ENCODE assay signal across 24 cellular contexts in the genomic region with DNA sequence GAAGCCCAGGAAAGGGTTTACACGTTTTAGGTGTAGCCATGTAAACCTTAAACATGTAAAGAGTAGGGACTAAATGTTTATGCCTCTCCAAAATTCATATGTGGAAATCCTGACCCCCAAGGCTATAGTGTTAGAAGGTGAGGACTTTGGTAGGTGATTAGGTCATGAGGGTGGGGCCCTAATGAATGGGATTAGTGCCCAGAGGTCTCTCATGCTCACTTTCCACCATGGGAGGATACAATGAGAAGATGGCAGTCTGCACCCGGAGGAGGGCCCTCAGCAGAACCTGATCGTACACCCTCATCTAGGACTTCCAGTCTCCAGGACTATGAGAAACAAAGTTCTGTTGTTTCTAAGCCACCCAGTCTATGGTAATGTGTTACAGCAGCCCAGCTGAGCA.
DNase-seq lines count a peak whose midpoint lies in the region; ATAC-seq and TF ChIP-seq lines count a peak whose summit lies in the region.
"Had no signal": no experiment of that assay in that cellular context is flagged by ENCODE, and none has a peak within 500 bp of the region (broad histone marks: within the 10 kb centered on the region; RNA-seq: fewer than 3 reads in every experiment).

No MANE protein-coding gene starts in this region.

- H3K27me3 ChIP-seq in Karpas-422 (ENCODE audit: low read length), result no peaks in the 10 kb centered on the region
- H3K27me3 ChIP-seq: BE2C, BLaER1 had no signal

- no peak for ATAC-seq in HG02642 (IDR thresholded peaks at IDR 0.05; ENCODE audit: poor library complexity, unreplicated experiment)
- ATAC-seq: GM12878 had no signal

- no peaks in the 10 kb centered on the region; the same call in 1 of the 2 replicates for H4K20me1 ChIP-seq in Karpas-422 (ENCODE audit: insufficient read depth, low read depth, low read length)
- H4K20me1 ChIP-seq: BLaER1 had no signal

- peaks cover 4% of the 10 kb centered on the region for H3K9me3 Mint-ChIP-seq in osteocyte (ENCODE audit: unreplicated experiment)

- H3K36me3 Mint-ChIP-seq in osteocyte (ENCODE audit: unreplicated experiment), result no peaks in the 10 kb centered on the region
- H3K36me3 Mint-ChIP-seq: CD14-positive monocyte; CD4-positive, CD25-positive, alpha-beta regulatory T cell had no signal

- no peak overlapping the region for H2AFZ ChIP-seq in Karpas-422 (ENCODE audit: low read length)

- no peaks in the 10 kb centered on the region for H3K4me1 ChIP-seq in Karpas-422 (ENCODE audit: low read length)
- H3K4me1 ChIP-seq: BE2C, BLaER1 had no signal

- no peaks in the 10 kb centered on the region for H3K79me2 ChIP-seq in Karpas-422 (ENCODE audit: low read length)

- H3K9me2 ChIP-seq in Karpas-422 (replicated peaks; ENCODE audit: insufficient read depth, low read length), result no peaks in the 10 kb centered on the region

- no peaks in the 10 kb centered on the region for H3K36me3 ChIP-seq in Karpas-422 (ENCODE audit: insufficient read depth, low read length)
- H3K36me3 ChIP-seq: BE2C, BLaER1 had no signal

- H3K27me3 Mint-ChIP-seq in osteocyte (ENCODE audit: unreplicated experiment), result no peaks in the 10 kb centered on the region

- no peak overlapping the region for H3K4me2 ChIP-seq in Karpas-422 (ENCODE audit: low read depth, low read length, poor library complexity, severe bottlenecking)
- H3K4me2 ChIP-seq: BLaER1 had no signal

- no peak for TF ChIP-seq CTCF in osteocyte (IDR thresholded peaks at IDR 0.05)

- no peak overlapping the region for H3K4me3 Mint-ChIP-seq in osteocyte (ENCODE audit: unreplicated experiment)
- H3K4me3 Mint-ChIP-seq: CD14-positive monocyte; CD4-positive, alpha-beta memory T cell; CD4-positive, CD25-positive, alpha-beta regulatory T cell; CD8-positive, alpha-beta memory T cell had no signal

- H3K27ac Mint-ChIP-seq in osteocyte (ENCODE audit: unreplicated experiment), result no peak overlapping the region
- H3K27ac Mint-ChIP-seq: CD14-positive monocyte; CD4-positive, alpha-beta memory T cell; CD4-positive, CD25-positive, alpha-beta regulatory T cell; CD8-positive, alpha-beta memory T cell had no signal

- no peak overlapping the region for H3K9ac ChIP-seq in Karpas-422 (ENCODE audit: low read length)
- H3K9ac ChIP-seq: BLaER1 had no signal

- H3K4me1 Mint-ChIP-seq in osteocyte (ENCODE audit: unreplicated experiment), result no peaks in the 10 kb centered on the region
- H3K4me1 Mint-ChIP-seq: CD14-positive monocyte; CD4-positive, alpha-beta memory T cell; CD4-positive, CD25-positive, alpha-beta regulatory T cell; CD8-positive, alpha-beta memory T cell had no signal

- no peak overlapping the region for H3K4me3 ChIP-seq in Karpas-422 (ENCODE audit: low read length)
- H3K4me3 ChIP-seq: BLaER1, GM12878 had no signal

- no peak overlapping the region for H3K27ac ChIP-seq in Karpas-422 (ENCODE audit: low read length)
- H3K27ac ChIP-seq: BLaER1 had no signal

- DNase-seq in Karpas-422, result peak; percentile 7
- DNase-seq in ecto neural progenitor cell (ENCODE audit: low spot score), result peak; percentile 7
- DNase-seq in osteocyte (ENCODE audit: extremely low spot score, unreplicated experiment), result peak; percentile 44
- DNase-seq in cerebellar nuclear complex (lab: John Stamatoyannopoulos, UW), result no peak
- DNase-seq in NCI-H82 (lab: John Stamatoyannopoulos, UW), result no peak
- DNase-seq: 8988T; ACHN; BE2C; C1 segment of cervical spinal cord; CD4-positive, alpha-beta memory T cell; CD4-positive, CD25-positive, alpha-beta regulatory T cell; CD8-positive, alpha-beta memory T cell; COR-L47; DMS 273 treated with DMSO at 0.1 percent for 48 hours; DMS153; DMS53; DMS79; DND-41; EL; GDM1 had no signal

- no peaks in the 10 kb centered on the region for H3K9me3 ChIP-seq in Karpas-422 (ENCODE audit: low read length)
- H3K9me3 ChIP-seq: BE2C, BLaER1 had no signal

Comparison
In these comparisons a context has a peak if more than half of its experiments do, and no peak if none do; other contexts are left out.
1. DNase-seq: peak in Karpas-422 (single experiment), ecto neural progenitor cell (single experiment) and osteocyte (single experiment); none in cerebellar nuclear complex (0 of 2) and NCI-H82 (single experiment).